2 cellular contexts compared by ENCODE assay signal in the genomic region with DNA sequence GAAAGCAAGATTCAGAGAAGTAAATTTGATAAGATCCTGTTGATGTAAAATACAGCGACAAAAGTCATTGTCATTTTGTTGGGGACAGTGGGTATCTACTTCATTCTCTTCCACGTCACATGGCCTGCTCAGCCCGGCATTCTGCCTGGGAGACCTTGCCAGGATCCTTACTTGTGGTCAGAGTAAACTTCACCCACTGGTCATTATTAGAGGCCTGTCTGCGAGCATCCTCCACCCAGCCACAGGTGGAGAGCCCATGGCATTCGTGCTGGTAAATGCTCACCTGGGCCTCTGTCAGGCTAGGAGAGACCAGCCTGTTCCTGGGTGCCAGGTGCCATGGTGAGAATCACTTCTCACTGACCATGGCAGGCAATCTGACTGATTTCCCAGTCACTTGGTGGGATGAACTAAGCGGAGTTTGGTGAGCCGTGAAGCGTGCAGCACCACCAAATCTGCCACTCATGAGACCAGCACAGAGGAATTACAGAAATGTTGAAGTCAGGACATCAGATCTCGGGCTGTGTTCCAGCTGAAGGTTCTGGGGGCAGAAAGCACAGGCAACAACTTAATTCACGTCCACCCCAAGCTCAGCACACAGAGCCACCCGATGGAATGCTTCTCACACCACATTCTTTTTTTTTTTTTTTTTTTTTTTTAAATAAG.
TF ChIP-seq lines count a peak whose summit lies in the region.

No MANE protein-coding gene starts in this region.

TF ChIP-seq in GM23338, 12 proteins besides CTCF, POLR2A, EP300 and RAD21 (continued from another document):
- no peak for TF ChIP-seq ZNF331 (CRISPR knock-in tag; IDR thresholded peaks at IDR 0.05; ENCODE audit: low read depth)
- TF ChIP-seq STAT1 (IDR thresholded peaks at IDR 0.05; ENCODE audit: unreplicated experiment) = no peak
- no peak for TF ChIP-seq CREB1 (CRISPR knock-in tag; IDR thresholded peaks at IDR 0.05; ENCODE audit: low read depth)
- no peak for TF ChIP-seq EZH2phosphoT487 (IDR thresholded peaks at IDR 0.05; ENCODE audit: unreplicated experiment)
- no peak for TF ChIP-seq EZH2 (IDR thresholded peaks at IDR 0.05; ENCODE audit: low read depth, unreplicated experiment)
- TF ChIP-seq REST (IDR thresholded peaks at IDR 0.05; ENCODE audit: unreplicated experiment) = no peak
- TF ChIP-seq POLR2AphosphoS5 (IDR thresholded peaks at IDR 0.05; ENCODE audit: low read depth) = no peak
- TF ChIP-seq, protein P1, sequence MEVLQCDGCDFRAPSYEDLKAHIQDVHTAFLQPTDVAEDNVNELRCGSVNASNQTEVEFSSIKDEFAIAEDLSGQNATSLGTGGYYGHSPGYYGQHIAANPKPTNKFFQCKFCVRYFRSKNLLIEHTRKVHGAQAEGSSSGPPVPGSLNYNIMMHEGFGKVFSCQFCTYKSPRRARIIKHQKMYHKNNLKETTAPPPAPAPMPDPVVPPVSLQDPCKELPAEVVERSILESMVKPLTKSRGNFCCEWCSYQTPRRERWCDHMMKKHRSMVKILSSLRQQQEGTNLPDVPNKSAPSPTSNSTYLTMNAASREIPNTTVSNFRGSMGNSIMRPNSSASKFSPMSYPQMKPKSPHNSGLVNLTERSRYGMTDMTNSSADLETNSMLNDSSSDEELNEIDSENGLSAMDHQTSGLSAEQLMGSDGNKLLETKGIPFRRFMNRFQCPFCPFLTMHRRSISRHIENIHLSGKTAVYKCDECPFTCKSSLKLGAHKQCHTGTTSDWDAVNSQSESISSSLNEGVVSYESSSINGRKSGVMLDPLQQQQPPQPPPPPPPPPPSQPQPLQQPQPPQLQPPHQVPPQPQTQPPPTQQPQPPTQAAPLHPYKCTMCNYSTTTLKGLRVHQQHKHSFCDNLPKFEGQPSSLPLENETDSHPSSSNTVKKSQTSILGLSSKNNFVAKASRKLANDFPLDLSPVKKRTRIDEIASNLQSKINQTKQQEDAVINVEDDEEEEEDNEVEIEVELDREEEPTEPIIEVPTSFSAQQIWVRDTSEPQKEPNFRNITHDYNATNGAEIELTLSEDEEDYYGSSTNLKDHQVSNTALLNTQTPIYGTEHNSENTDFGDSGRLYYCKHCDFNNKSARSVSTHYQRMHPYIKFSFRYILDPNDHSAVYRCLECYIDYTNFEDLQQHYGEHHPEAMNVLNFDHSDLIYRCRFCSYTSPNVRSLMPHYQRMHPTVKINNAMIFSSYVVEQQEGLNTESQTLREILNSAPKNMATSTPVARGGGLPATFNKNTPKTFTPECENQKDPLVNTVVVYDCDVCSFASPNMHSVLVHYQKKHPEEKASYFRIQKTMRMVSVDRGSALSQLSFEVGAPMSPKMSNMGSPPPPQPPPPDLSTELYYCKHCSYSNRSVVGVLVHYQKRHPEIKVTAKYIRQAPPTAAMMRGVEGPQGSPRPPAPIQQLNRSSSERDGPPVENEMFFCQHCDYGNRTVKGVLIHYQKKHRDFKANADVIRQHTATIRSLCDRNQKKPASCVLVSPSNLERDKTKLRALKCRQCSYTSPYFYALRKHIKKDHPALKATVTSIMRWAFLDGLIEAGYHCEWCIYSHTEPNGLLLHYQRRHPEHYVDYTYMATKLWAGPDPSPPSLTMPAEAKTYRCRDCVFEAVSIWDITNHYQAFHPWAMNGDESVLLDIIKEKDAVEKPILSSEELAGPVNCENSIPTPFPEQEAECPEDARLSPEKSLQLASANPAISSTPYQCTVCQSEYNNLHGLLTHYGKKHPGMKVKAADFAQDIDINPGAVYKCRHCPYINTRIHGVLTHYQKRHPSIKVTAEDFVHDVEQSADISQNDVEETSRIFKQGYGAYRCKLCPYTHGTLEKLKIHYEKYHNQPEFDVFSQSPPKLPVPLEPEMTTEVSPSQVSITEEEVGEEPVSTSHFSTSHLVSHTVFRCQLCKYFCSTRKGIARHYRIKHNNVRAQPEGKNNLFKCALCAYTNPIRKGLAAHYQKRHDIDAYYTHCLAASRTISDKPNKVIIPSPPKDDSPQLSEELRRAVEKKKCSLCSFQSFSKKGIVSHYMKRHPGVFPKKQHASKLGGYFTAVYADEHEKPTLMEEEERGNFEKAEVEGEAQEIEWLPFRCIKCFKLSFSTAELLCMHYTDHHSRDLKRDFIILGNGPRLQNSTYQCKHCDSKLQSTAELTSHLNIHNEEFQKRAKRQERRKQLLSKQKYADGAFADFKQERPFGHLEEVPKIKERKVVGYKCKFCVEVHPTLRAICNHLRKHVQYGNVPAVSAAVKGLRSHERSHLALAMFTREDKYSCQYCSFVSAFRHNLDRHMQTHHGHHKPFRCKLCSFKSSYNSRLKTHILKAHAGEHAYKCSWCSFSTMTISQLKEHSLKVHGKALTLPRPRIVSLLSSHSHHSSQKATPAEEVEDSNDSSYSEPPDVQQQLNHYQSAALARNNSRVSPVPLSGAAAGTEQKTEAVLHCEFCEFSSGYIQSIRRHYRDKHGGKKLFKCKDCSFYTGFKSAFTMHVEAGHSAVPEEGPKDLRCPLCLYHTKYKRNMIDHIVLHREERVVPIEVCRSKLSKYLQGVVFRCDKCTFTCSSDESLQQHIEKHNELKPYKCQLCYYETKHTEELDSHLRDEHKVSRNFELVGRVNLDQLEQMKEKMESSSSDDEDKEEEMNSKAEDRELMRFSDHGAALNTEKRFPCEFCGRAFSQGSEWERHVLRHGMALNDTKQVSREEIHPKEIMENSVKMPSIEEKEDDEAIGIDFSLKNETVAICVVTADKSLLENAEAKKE (CRISPR knock-in tag; IDR thresholded peaks at IDR 0.05) = no peak

TF ChIP-seq in WTC11, 78 proteins besides CTCF, POLR2A, EP300 and RAD21 (continued from another document):
- TF ChIP-seq IRF2 (CRISPR knock-in tag; IDR thresholded peaks at IDR 0.05; ENCODE audit: borderline replicate concordance, low read depth) (no peak), FOXJ3 (CRISPR knock-in tag; IDR thresholded peaks at IDR 0.05; ENCODE audit: borderline replicate concordance) (no peak), ZNF232 (CRISPR knock-in tag; IDR thresholded peaks at IDR 0.05) (no peak), FOXP4 (CRISPR knock-in tag; IDR thresholded peaks at IDR 0.05) (no peak), ELF4 (CRISPR knock-in tag; IDR thresholded peaks at IDR 0.05; ENCODE audit: low read depth) (no peak), GABPB1 (CRISPR knock-in tag; IDR thresholded peaks at IDR 0.05) (no peak), TEAD4 (CRISPR knock-in tag; IDR thresholded peaks at IDR 0.05) (no peak), NR3C1 (CRISPR knock-in tag; conservative IDR thresholded peaks at IDR 0.05; ENCODE audit: low read depth) (no peak), PRRX2 (CRISPR knock-in tag; IDR thresholded peaks at IDR 0.05) (no peak), HMGA2 (CRISPR knock-in tag; IDR thresholded peaks at IDR 0.05) (no peak), JAZF1 (CRISPR knock-in tag; IDR thresholded peaks at IDR 0.05) (no peak), EMX1 (CRISPR knock-in tag; IDR thresholded peaks at IDR 0.05) (no peak)
